In the genomic region with DNA sequence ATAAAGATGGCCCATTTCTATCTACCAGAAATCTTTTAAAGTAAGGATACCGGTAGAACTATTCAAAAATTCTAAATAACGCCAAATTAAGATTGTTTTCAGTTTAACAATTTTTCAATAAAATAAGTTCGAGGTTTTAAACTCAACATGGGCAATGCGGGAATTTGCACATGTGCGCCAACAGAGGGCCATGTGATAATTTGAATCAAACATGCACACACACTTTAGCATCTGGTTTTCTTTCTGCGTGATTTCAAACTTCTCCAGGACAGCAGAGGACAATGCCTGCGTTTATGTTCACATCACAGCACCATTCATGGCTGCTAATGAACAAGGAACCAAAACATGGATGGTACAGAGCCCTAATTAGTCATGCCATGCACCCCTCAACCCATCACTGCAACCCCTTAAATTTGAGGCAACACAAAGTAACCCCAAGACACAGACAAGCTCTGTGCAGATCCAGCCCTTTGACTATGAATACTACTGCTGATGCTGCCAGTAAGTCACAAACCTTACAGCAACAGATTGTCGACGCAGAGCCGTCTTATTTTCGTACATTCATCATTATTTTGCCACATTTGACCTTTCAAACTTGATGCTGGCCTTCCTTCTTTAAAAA, we compare ENCODE assay signal across 1 cellular context.
TF ChIP-seq lines count a peak whose summit lies in the region.

No MANE protein-coding gene starts in this region.

TF ChIP-seq in HepG2, 621 proteins besides CTCF, POLR2A, EP300 and RAD21:
- TF ChIP-seq MNT (IDR thresholded peaks at IDR 0.05), result peak; percentile 86
- no peak for TF ChIP-seq RBM22 (optimal IDR thresholded peaks at IDR 0.05; ENCODE audit: low read length)
